In the genomic region with DNA sequence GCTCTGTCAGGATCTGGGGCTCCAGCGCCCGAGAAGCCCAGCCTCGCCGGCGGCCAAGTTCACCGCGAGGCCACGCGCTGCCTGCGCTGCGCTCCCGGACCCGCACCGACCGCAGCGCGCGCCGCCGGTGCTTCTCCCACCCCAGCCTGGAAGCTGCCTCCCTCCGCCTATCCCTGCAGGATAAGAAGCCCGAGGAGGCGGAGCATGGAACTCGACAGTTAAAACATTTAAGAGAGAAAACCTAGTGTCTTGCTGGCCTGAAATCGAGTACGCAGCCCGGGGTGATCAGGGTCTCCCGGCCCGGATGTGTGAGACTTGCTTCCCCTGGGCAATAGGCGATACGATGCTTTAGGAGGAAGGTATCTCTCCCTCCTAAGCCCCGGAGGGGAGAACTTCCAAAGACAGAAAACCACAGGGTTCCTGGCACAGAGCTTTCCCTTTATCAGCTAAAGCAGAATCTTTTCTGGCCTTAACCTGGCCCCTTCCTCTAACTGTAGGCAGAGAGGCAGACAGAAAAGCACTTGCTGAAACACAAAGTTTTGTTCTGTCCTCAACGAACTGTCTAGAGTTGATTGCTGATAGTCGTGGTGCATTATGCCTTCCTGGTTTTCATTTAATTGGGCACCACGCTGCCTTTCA, we compare ENCODE assay signal across 1 cellular context.
TF ChIP-seq lines count a peak whose summit lies in the region.

No MANE protein-coding gene starts in this region.

TF ChIP-seq in K562, 482 proteins besides CTCF, POLR2A, EP300 and RAD21 (continued from another document):
- 0 out of 4 replicates have a peak, but pooled peaks of 1 of the 2 experiments have one; percentile 43 for TF ChIP-seq RCOR1 (IDR thresholded peaks at IDR 0.05; ENCODE audit: borderline replicate concordance in 1 of 2, low read depth in 2 of 2, low read length in 2 of 2)
- peak; percentile 58 for TF ChIP-seq CXXC5 (CRISPR knock-in tag; IDR thresholded peaks at IDR 0.05)
- peak; percentile 60 for TF ChIP-seq POLR2G (IDR thresholded peaks at IDR 0.05; ENCODE audit: low read depth, low read length)
- peak; percentile 19; the same call in 1 of the 2 replicates for TF ChIP-seq ZBTB7A (IDR thresholded peaks at IDR 0.05; ENCODE audit: borderline replicate concordance, control insufficient read depth, low read depth, low read length)
- TF ChIP-seq ZNF197 (CRISPR knock-in tag; IDR thresholded peaks at IDR 0.05; ENCODE audit: low read depth): 0 out of 2 replicates have a peak, but pooled peaks have one; percentile 35
- TF ChIP-seq, protein P1, sequence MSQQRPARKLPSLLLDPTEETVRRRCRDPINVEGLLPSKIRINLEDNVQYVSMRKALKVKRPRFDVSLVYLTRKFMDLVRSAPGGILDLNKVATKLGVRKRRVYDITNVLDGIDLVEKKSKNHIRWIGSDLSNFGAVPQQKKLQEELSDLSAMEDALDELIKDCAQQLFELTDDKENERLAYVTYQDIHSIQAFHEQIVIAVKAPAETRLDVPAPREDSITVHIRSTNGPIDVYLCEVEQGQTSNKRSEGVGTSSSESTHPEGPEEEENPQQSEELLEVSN (IDR thresholded peaks at IDR 0.05; ENCODE audit: borderline replicate concordance in 1 of 2, extremely low read depth in 1 of 2, insufficient read depth in 1 of 2, insufficient read length in 1 of 2, low read depth in 1 of 2, low read length in 1 of 2, poor library complexity in 1 of 2, severe bottlenecking in 1 of 2): peak in 1 of 2 experiments; percentile 72
